In the genomic region with DNA sequence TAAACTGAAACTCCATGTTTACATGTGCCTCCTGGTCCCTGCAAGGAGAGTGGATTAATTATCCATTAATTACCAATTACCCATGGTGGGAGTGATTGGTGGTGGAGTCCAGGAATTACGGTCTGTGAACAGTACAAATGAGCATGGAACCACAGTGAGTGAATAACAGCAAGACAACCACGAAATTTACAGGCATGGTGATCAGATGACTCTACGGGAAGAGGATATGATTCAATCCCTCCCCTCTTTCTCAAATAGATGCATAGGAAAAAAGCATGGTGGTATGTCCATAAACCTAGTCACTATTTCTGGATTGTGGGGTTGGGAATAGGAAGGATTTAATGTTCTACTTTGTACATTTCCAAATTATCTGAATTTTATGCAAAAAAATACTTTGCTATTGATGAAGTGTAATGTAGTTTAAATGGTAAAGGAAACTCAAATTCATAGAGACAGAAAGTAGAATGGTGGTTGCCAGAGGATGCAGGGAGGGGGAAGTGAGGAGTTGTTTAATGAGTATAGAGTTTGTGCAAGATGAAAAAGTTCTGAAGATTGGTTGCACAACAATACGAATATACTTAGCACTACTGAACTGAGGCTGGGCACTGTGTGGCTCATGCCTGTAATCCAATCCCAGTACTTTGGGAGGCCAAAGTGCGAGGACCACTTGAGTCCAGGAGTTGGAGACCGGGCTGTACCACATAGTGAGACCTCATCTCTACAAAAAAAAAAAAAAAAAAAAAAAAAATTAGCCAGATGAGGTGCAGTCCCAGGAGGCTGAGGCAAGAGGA, we compare ENCODE assay signal across 16 cellular contexts. TPM values are rescaled to one million over a fixed set of nuclear protein-coding genes. Genes with fewer than 3 reads are reported as not detected.
DNase-seq lines count a peak whose midpoint lies in the region; FAIRE-seq and TF ChIP-seq lines count a peak whose summit lies in the region.
"Had no signal": no experiment of that assay in that cellular context is flagged by ENCODE, and none has a peak within 500 bp of the region (broad histone marks: within the 10 kb centered on the region; RNA-seq: fewer than 3 reads in every experiment).

No MANE protein-coding gene starts in this region.

- H3K36me3 ChIP-seq in vagina (no peaks in the 10 kb centered on the region), Peyer's patch (no peaks in the 10 kb centered on the region)
- H3K36me3 ChIP-seq: SJCRH30 had no signal

- TF ChIP-seq POLR2A in GM12891 (IDR thresholded peaks at IDR 0.05; ENCODE audit: low read depth, low read length) (no peak), vagina (IDR thresholded peaks at IDR 0.05) (no peak), Peyer's patch (IDR thresholded peaks at IDR 0.05) (no peak)

- peak; percentile 69 for FAIRE-seq in GM12891 (lab: Jason Lieb, UNC)
- FAIRE-seq: endometrium, G401.6, TTC549 had no signal

- TF ChIP-seq CTCF in astrocyte of the spinal cord (IDR thresholded peaks at IDR 0.05; ENCODE audit: low read depth, low read length) = no peak
- no peak for TF ChIP-seq CTCF in vagina (IDR thresholded peaks at IDR 0.05)
- no peak for TF ChIP-seq CTCF in Peyer's patch (IDR thresholded peaks at IDR 0.05)

- intact Hi-C loops in vagina (cut with DNase I) = no loop called here

- DNase-seq in GM12891 (ENCODE audit: insufficient read length, low spot score) (no peak), M059J (ENCODE audit: low read depth) (peak; percentile 67), astrocyte of the spinal cord (ENCODE audit: low read depth, low spot score) (peak; percentile 60), kidney tubule cell (ENCODE audit: low spot score) (peak; percentile 83), vagina (ENCODE audit: extremely low spot score in 2 of 2) (no peak), Peyer's patch (no peak)
- DNase-seq in effector CD4-positive, alpha-beta T cell = no peak
- DNase-seq: H7; hypothalamus; KG1; NCI-H187 treated with DMSO at 0.1 percent for 48 hours; SJCRH30; stimulated activated naive CD4-positive, alpha-beta T cell treated with Interleukin-2 at 50 U/mL for 16 hours had no signal

- H3K27ac ChIP-seq in vagina (no peak overlapping the region), Peyer's patch (no peak overlapping the region)
- H3K27ac ChIP-seq: SJCRH30 had no signal

- H3K27me3 ChIP-seq in vagina (no peaks in the 10 kb centered on the region), Peyer's patch (no peaks in the 10 kb centered on the region)
- H3K27me3 ChIP-seq: SJCRH30 had no signal

- in situ Hi-C loops in astrocyte of the spinal cord (cut with HindIII; ENCODE audit: low sequenced_read_pairs) = no loop called here

- no peak overlapping the region for H3K4me3 ChIP-seq in astrocyte of the spinal cord (ENCODE audit: low read depth, low read length)
- H3K4me3 ChIP-seq in vagina = no peak overlapping the region
- no peak overlapping the region for H3K4me3 ChIP-seq in Peyer's patch
- H3K4me3 ChIP-seq: SJCRH30 had no signal

- H3K9me3 ChIP-seq in vagina = no peaks in the 10 kb centered on the region
- H3K9me3 ChIP-seq in Peyer's patch = no peaks in the 10 kb centered on the region
- H3K9me3 ChIP-seq: SJCRH30 had no signal

- no peaks in the 10 kb centered on the region for H3K4me1 ChIP-seq in vagina
- H3K4me1 ChIP-seq in Peyer's patch = no peaks in the 10 kb centered on the region
- H3K4me1 ChIP-seq: SJCRH30 had no signal

TF ChIP-seq in GM12891, 5 proteins besides CTCF, POLR2A, EP300 and RAD21:
- no peak for TF ChIP-seq POLR2AphosphoS5 (IDR thresholded peaks at IDR 0.05; ENCODE audit: low read depth, low read length)
- TF ChIP-seq POU2F2 (IDR thresholded peaks at IDR 0.05; ENCODE audit: low read depth, low read length) = no peak
- peak; percentile 36; the same call in 1 of the 2 replicates for TF ChIP-seq SPI1 (IDR thresholded peaks at IDR 0.05; ENCODE audit: low read depth, low read length)
TF ChIP-seq in GM12891: peak in this region for 1.

RNA-seq across cellular contexts. Expression of a gene that starts 41.2 kb away (rescaled TPM):
- polyA plus RNA-seq in GM12891 (2012; ENCODE audit: low read depth, missing spikeins) = 68.2 TPM
- total RNA-seq in M059J (2014; rRNA removed; shearing (Covaris generic)) = 555 and 669 TPM in 2 replicates
- total RNA-seq in vagina (131 TPM), Peyer's patch (10 to 100 TPM; 16.1 to 20.1 (median 18.3) TPM)

RNA-seq across cellular contexts. Expression of a gene that starts 53.3 kb away (rescaled TPM):
- 4.2 TPM for polyA plus RNA-seq in GM12891 (2012; ENCODE audit: low read depth, missing spikeins)
- 21.4 and 41.3 TPM in 2 replicates for total RNA-seq in M059J (2014; rRNA removed; shearing (Covaris generic))
- total RNA-seq in vagina (48.1 TPM), Peyer's patch (100 to 1,000 TPM; 169 to 203 (median 185) TPM)

Comparison
In these comparisons a context has a peak if more than half of its experiments do, and no peak if none do; other contexts are left out.
1. DNase-seq: peak in M059J (single experiment), astrocyte of the spinal cord (single experiment) and kidney tubule cell (single experiment); none in GM12891 (single experiment), vagina (0 of 2), effector CD4-positive, alpha-beta T cell (single experiment) and Peyer's patch (0 of 3).